In genomic region chr1:34978926-34979325, GRCh38 we compare ENCODE assay signal across 1 cellular context.
TF ChIP-seq lines count a peak whose summit lies in the region.

No MANE protein-coding gene starts in this region.

TF ChIP-seq in K562, 482 proteins besides CTCF, POLR2A, EP300 and RAD21:
- TF ChIP-seq ZNF197 (CRISPR knock-in tag; IDR thresholded peaks at IDR 0.05; ENCODE audit: low read depth): no peak
- no peak for TF ChIP-seq ZNF830 (CRISPR knock-in tag; IDR thresholded peaks at IDR 0.05)
- no peak for TF ChIP-seq MECOM (CRISPR knock-in tag; IDR thresholded peaks at IDR 0.05)
- TF ChIP-seq TBP (optimal IDR thresholded peaks at IDR 0.05; ENCODE audit: low read depth, low read length): no peak
- TF ChIP-seq PRMT5 (CRISPR knock-in tag; IDR thresholded peaks at IDR 0.05): no peak
- TF ChIP-seq BCL6 (CRISPR knock-in tag; IDR thresholded peaks at IDR 0.05): no peak
- no peak for TF ChIP-seq MTA3 (IDR thresholded peaks at IDR 0.05; ENCODE audit: borderline replicate concordance)
- TF ChIP-seq ETV1 (tag; conservative IDR thresholded peaks at IDR 0.05; ENCODE audit: low read depth): no peak
- TF ChIP-seq PKNOX1 (IDR thresholded peaks at IDR 0.05): no peak
- TF ChIP-seq POU5F1 (IDR thresholded peaks at IDR 0.05; ENCODE audit: borderline replicate concordance, low read depth, low read length, partially characterized antibody): no peak
- TF ChIP-seq POLR2B (IDR thresholded peaks at IDR 0.05; ENCODE audit: low read depth, partially characterized antibody): no peak
- no peak for TF ChIP-seq HOXB6 (CRISPR knock-in tag; IDR thresholded peaks at IDR 0.05; ENCODE audit: borderline replicate concordance)
- TF ChIP-seq ID3 (CRISPR knock-in tag; IDR thresholded peaks at IDR 0.05): no peak
- no peak for TF ChIP-seq ID3 (tag; IDR thresholded peaks at IDR 0.05)
- no peak for TF ChIP-seq ZNF561 (CRISPR knock-in tag; conservative IDR thresholded peaks at IDR 0.05)
- no peak for TF ChIP-seq ZNF263 (CRISPR knock-in tag; IDR thresholded peaks at IDR 0.05; ENCODE audit: borderline replicate concordance)
